Comparison of ENCODE assay signal across 1 cellular context in genomic region chr1:38025233-38025632, GRCh38.
TF ChIP-seq lines count a peak whose summit lies in the region.

No MANE protein-coding gene starts in this region.

TF ChIP-seq in GM12891, 5 proteins besides CTCF, POLR2A, EP300 and RAD21:
- TF ChIP-seq SPI1 (IDR thresholded peaks at IDR 0.05; ENCODE audit: low read depth, low read length): no peak
- no peak for TF ChIP-seq PAX5 (IDR thresholded peaks at IDR 0.05; ENCODE audit: insufficient read depth, low read length, severe bottlenecking)
- TF ChIP-seq POU2F2 (IDR thresholded peaks at IDR 0.05; ENCODE audit: low read depth, low read length): no peak
- TF ChIP-seq TAF1 (IDR thresholded peaks at IDR 0.05; ENCODE audit: low read depth, low read length): no peak
- TF ChIP-seq POLR2AphosphoS5 (IDR thresholded peaks at IDR 0.05; ENCODE audit: low read depth, low read length): no peak
TF ChIP-seq in GM12891: peak in this region for 0.
